ENCODE assay signal across 11 cellular contexts in genomic region chr11:6608726-6609501, GRCh38. TPM values are rescaled to one million over a fixed set of nuclear protein-coding genes. Genes with fewer than 3 reads are reported as not detected.
DNase-seq lines count a peak whose midpoint lies in the region; ATAC-seq and TF ChIP-seq lines count a peak whose summit lies in the region.
"Had no signal": no experiment of that assay in that cellular context is flagged by ENCODE, and none has a peak within 500 bp of the region (broad histone marks: within the 10 kb centered on the region; RNA-seq: fewer than 3 reads in every experiment).

No MANE protein-coding gene starts in this region.

- in situ Hi-C loops in GM23248 (cut with MboI): no loop called here

- peak overlapping the region in 5 of 7 donors; percentile 41 to 93 (median 72) for H3K27ac Mint-ChIP-seq in CD14-positive monocyte
- peak overlapping the region; percentile 56 for H3K27ac Mint-ChIP-seq in osteocyte (ENCODE audit: unreplicated experiment)

- H3K4me3 ChIP-seq in GM23248: no peak overlapping the region
- H3K4me3 ChIP-seq in colonic mucosa: no peak overlapping the region

- H3K4me1 Mint-ChIP-seq in CD14-positive monocyte: peaks cover 15% of the 10 kb centered on the region
- H3K4me1 Mint-ChIP-seq in osteocyte (ENCODE audit: unreplicated experiment): peaks cover 23% of the 10 kb centered on the region

- H3K27ac ChIP-seq in GM23248 (peak overlapping the region; percentile 3; the same call in 1 of the 2 replicates), colonic mucosa (peak overlapping the region; percentile 89)
- H3K27ac ChIP-seq: WERI-Rb-1 had no signal

- no peak for ATAC-seq in HG02840 (IDR thresholded peaks at IDR 0.05; ENCODE audit: low FRiP score, unreplicated experiment)

- H3K79me2 ChIP-seq in GM23248 (ENCODE audit: insufficient read depth): peaks cover 76% of the 10 kb centered on the region

- H3K27me3 Mint-ChIP-seq in CD14-positive monocyte (ENCODE audit: low read depth in 3 of 3) (no peaks in the 10 kb centered on the region), osteocyte (ENCODE audit: unreplicated experiment) (no peaks in the 10 kb centered on the region)

- H3K36me3 Mint-ChIP-seq in CD14-positive monocyte (peaks cover 42 to 54% of the 10 kb centered on the region in 2 donors), osteocyte (ENCODE audit: unreplicated experiment) (peaks cover 22% of the 10 kb centered on the region)

- no peak overlapping the region for H2AFZ ChIP-seq in GM23248

- DNase-seq in CD14-positive monocyte (ENCODE audit: low spot score): no peak
- DNase-seq in GM23248: no peak
- peak; percentile 18 for DNase-seq in colonic mucosa
- peak; percentile 53 for DNase-seq in osteocyte (ENCODE audit: extremely low spot score, unreplicated experiment)
- DNase-seq in erythroblast (lab: John Stamatoyannopoulos, UW): no peak
- no peak for DNase-seq in SW 1271 (lab: John Stamatoyannopoulos, UW)
- no peak for DNase-seq in C1 segment of cervical spinal cord (lab: John Stamatoyannopoulos, UW)
- DNase-seq: NCI-H2029 treated with DMSO at 0.1 percent for 48 hours, OCI-M1, WERI-Rb-1 had no signal

- no peak for TF ChIP-seq CTCF in CD14-positive monocyte (IDR thresholded peaks at IDR 0.05)
- TF ChIP-seq CTCF in colonic mucosa (IDR thresholded peaks at IDR 0.05): no peak
- TF ChIP-seq CTCF in osteocyte (IDR thresholded peaks at IDR 0.05): no peak

- no peak overlapping the region for H3K4me2 ChIP-seq in GM23248 (ENCODE audit: unreplicated experiment)

- no peaks in the 10 kb centered on the region for H3K27me3 ChIP-seq in GM23248 (replicated peaks; ENCODE audit: insufficient read depth)
- no peaks in the 10 kb centered on the region for H3K27me3 ChIP-seq in colonic mucosa

- H3K4me1 ChIP-seq in GM23248 (ENCODE audit: insufficient read depth) (peaks cover 45% of the 10 kb centered on the region), colonic mucosa (peaks cover 20% of the 10 kb centered on the region)

- peaks cover 81% of the 10 kb centered on the region for H3F3A ChIP-seq in GM23248 (ENCODE audit: insufficient read depth)

- no peak for TF ChIP-seq POLR2A in erythroblast (IDR thresholded peaks at IDR 0.05; ENCODE audit: low read length)

- 86 to 87% methylated on average over 14 of the region's 14 CpGs for WGBS in GM23248 (ENCODE audit: low coverage in 1 of 2, low lambda C conversion rate in 2 of 2, missing lambda C conversion rate in 2 of 2), 2 experiments

- H3K9me3 ChIP-seq in GM23248 (ENCODE audit: low read depth) (no peaks in the 10 kb centered on the region), colonic mucosa (no peaks in the 10 kb centered on the region)

- H3K4me3 Mint-ChIP-seq in CD14-positive monocyte (no peak overlapping the region), osteocyte (ENCODE audit: unreplicated experiment) (no peak overlapping the region)

- no peaks in the 10 kb centered on the region for H4K20me1 ChIP-seq in GM23248 (ENCODE audit: insufficient read depth)

- no peaks in the 10 kb centered on the region for H3K9me2 ChIP-seq in GM23248 (ENCODE audit: insufficient read depth)

- H3K9me3 Mint-ChIP-seq in CD14-positive monocyte: no peaks in the 10 kb centered on the region
- H3K9me3 Mint-ChIP-seq in osteocyte (ENCODE audit: unreplicated experiment): no peaks in the 10 kb centered on the region

- intact Hi-C loops in CD14-positive monocyte (cut with micrococcal nuclease) (loop anchor here in 1 of 2 donors (10.0 kb wide), 1 partner anchor 124 kb away; the partner anchor contains the start of genes ARFIP2 and TIMM10B), colonic mucosa (cut with DNase I) (loop anchor here (10.0 kb wide), 1 partner anchor 134 kb away; the partner anchor contains the start of gene TRIM3)

- H3K9ac ChIP-seq in GM23248: no peak overlapping the region
- no peak overlapping the region for H3K9ac ChIP-seq in colonic mucosa (ENCODE audit: low read depth in 2 of 2, low read length in 2 of 2)

- H3K36me3 ChIP-seq in GM23248 (ENCODE audit: low read depth) (peaks cover 32% of the 10 kb centered on the region), colonic mucosa (peaks cover 23% of the 10 kb centered on the region)

RNA-seq across cellular contexts. Expression of gene TAF10, which starts 3.1 kb away (rescaled TPM):
- 100 to 1,000 TPM; 232 to 233 TPM for polyA plus RNA-seq in CD14-positive monocyte
- 35.5 and 67.9 TPM in 2 replicates for total RNA-seq in GM23248 (2014; rRNA removed; shearing (Covaris generic))
- 171 and 172 TPM in 2 replicates for polyA plus RNA-seq in GM23248 (2016; fragmentation: Nextera tagmentation; extraction: Ambion mirVana)
- total RNA-seq in colonic mucosa: 100 to 1,000 TPM; 123 to 142 TPM
- total RNA-seq in osteocyte: 93.4 and 100 TPM in 2 replicates

RNA-seq across cellular contexts. Expression of gene ILK, which starts 5.3 kb away (rescaled TPM):
- polyA plus RNA-seq in CD14-positive monocyte (100 to 1,000 TPM; 250 to 271 TPM), GM23248 (2016; fragmentation: Nextera tagmentation; extraction: Ambion mirVana) (256 and 264 TPM in 2 replicates)
- total RNA-seq in GM23248 (2014; rRNA removed; shearing (Covaris generic)): 211 and 242 TPM in 2 replicates
- total RNA-seq in colonic mucosa (100 to 1,000 TPM; 115 to 157 TPM), osteocyte (192 and 209 TPM in 2 replicates)

RNA-seq across cellular contexts. Expression of gene RRP8, which starts 5.5 kb away (rescaled TPM):
- polyA plus RNA-seq in CD14-positive monocyte: 10 to 100 TPM; 11.9 to 14.1 TPM
- 8.5 and 12.6 TPM in 2 replicates for total RNA-seq in GM23248 (2014; rRNA removed; shearing (Covaris generic))
- polyA plus RNA-seq in GM23248 (2016; fragmentation: Nextera tagmentation; extraction: Ambion mirVana): 21.3 and 24.4 TPM in 2 replicates
- total RNA-seq in colonic mucosa: 10 to 100 TPM; 17.5 to 25.7 TPM
- total RNA-seq in osteocyte: 15.3 and 17.8 TPM in 2 replicates

RNA-seq across cellular contexts. Expression of gene TPP1, which starts 10.3 kb away (rescaled TPM):
- polyA plus RNA-seq in CD14-positive monocyte: 100 to 1,000 TPM; 218 to 359 TPM
- total RNA-seq in GM23248 (2014; rRNA removed; shearing (Covaris generic)): 37.6 and 47.6 TPM in 2 replicates
- 65.2 and 66.3 TPM in 2 replicates for polyA plus RNA-seq in GM23248 (2016; fragmentation: Nextera tagmentation; extraction: Ambion mirVana)
- total RNA-seq in colonic mucosa: 100 to 1,000 TPM in 1 of 2 donors, 10 to 100 TPM in 1; 83.4 to 123 TPM
- total RNA-seq in osteocyte: 157 and 171 TPM in 2 replicates

RNA-seq across cellular contexts. Expression of gene DCHS1, which starts 46.7 kb away (rescaled TPM):
- polyA plus RNA-seq in CD14-positive monocyte: under 1 TPM; 0.01 to 0.02 TPM
- total RNA-seq in GM23248 (2014; rRNA removed; shearing (Covaris generic)): 5.8 and 6.4 TPM in 2 replicates
- polyA plus RNA-seq in GM23248 (2016; fragmentation: Nextera tagmentation; extraction: Ambion mirVana): 0.86 and 1.1 TPM in 2 replicates
- total RNA-seq in colonic mucosa: 1 to 10 TPM; 4.7 to 8.3 TPM
- total RNA-seq in osteocyte: 63.0 and 63.3 TPM in 2 replicates

Comparison
In these comparisons a context has a peak if more than half of its experiments do, and no peak if none do; other contexts are left out.
1. DNase-seq: peak in colonic mucosa (single experiment) and osteocyte (single experiment); none in CD14-positive monocyte (single experiment), GM23248 (single experiment), erythroblast (0 of 2), SW 1271 (0 of 2) and C1 segment of cervical spinal cord (0 of 14).